ENCODE assay signal across 23 cellular contexts in the genomic region with DNA sequence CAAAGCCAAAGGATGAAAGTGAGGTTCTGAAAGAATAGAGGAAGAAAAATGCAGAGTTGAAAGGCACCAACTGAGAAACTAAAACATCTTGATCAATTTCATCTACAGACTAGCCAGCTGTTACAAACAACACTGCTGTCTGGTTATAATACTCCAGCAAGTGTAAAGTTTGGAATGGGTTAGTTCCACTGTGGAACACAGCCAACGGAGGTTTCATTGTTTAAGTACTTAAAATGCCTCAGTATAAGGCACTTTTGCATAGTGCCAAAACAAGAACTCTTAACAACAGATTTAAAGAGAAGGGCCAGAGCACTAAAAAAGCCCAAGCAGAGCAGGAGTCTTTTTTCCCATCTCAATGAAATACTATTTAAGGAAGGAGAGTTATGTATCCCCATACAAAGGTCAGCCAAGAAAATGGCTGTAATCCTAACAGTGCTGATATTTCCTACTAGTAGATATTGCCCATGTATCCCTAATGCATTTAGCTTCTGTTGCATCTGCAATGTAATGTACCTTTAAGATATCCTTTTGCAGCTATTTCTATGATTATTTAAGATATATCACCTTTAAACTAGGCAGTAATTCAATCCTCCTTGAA. TPM values are rescaled to one million over a fixed set of nuclear protein-coding genes. Genes with fewer than 3 reads are reported as not detected.
A peak's percentile ranks its signal among the peaks of the same experiment; 100 is the strongest.
DNase-seq lines count a peak whose midpoint lies in the region; TF ChIP-seq lines count a peak whose summit lies in the region.
"Had no signal": no experiment of that assay in that cellular context is flagged by ENCODE, and none has a peak within 500 bp of the region (broad histone marks: within the 10 kb centered on the region; RNA-seq: fewer than 3 reads in every experiment).

No MANE protein-coding gene starts in this region.

- H3K27ac Mint-ChIP-seq in glutamatergic neuron (ENCODE audit: unreplicated experiment), result no peak overlapping the region
- H3K27ac Mint-ChIP-seq: activated CD8-positive, alpha-beta T cell treated with anti-CD3 and anti-CD28 coated beads for 36 hours; activated T-helper 2 cell treated with anti-CD3 and anti-CD28 coated beads, Interferon-gamma antibody, Interleukin-2, Interleukin-4, amounts not matched to agents 10 μg/mL and 5 μg/mL and 100 μg/mL, durations not matched to agents 14 hours and 24 hours and 36 hours; natural killer cell; T-helper 17 cell had no signal

- no peak overlapping the region for H3K4me3 Mint-ChIP-seq in glutamatergic neuron (ENCODE audit: unreplicated experiment)
- H3K4me3 Mint-ChIP-seq: activated CD8-positive, alpha-beta T cell treated with anti-CD3 and anti-CD28 coated beads for 36 hours; natural killer cell; T-helper 17 cell had no signal

- DNase-seq in left ventricle myocardium inferior (no peak), right atrium auricular region (ENCODE audit: low spot score) (no peak), astrocyte of the cerebellum (ENCODE audit: low read depth) (peak; percentile 9), fibroblast of pulmonary artery (ENCODE audit: low read depth) (peak; percentile 28), glutamatergic neuron (no peak), HCEC 1CT (no peak)
- DNase-seq in activated CD4-positive, alpha-beta T cell treated with anti-CD3 and anti-CD28 coated beads for 4 hours, result no peak
- DNase-seq: ACHN; activated CD4-positive, CD25-positive, alpha-beta regulatory T cell treated with anti-CD3 and anti-CD28 coated beads, Interleukin-2, amount 50 U/mL, for 72 hours; activated CD8-positive, alpha-beta T cell treated with anti-CD3 and anti-CD28 coated beads for 36 hours; brain microvascular endothelial cell; effector CD8-positive, alpha-beta T cell; GDM1; natural killer cell; NCI-H1417 treated with DMSO at 0.1 percent for 48 hours; NCI-H774; retina; spleen; stimulated activated CD4-positive, alpha-beta T cell treated with anti-CD3 and anti-CD28 coated beads, Interleukin-2, amount 100 ng/mL, for 48 hours; T-helper 17 cell had no signal

- no peak overlapping the region for H3K9ac ChIP-seq in subcutaneous abdominal adipose tissue (ENCODE audit: low read length in 5 of 5)

- H3K27me3 ChIP-seq in left ventricle myocardium inferior (ENCODE audit: low read depth), result no peaks in the 10 kb centered on the region
- H3K27me3 ChIP-seq in right atrium auricular region, result peaks cover 0 to 3% of the 10 kb centered on the region in 2 donors
- no peaks in the 10 kb centered on the region for H3K27me3 ChIP-seq in subcutaneous abdominal adipose tissue (ENCODE audit: control insufficient read depth in 5 of 5, insufficient read depth in 4 of 5, low read length in 5 of 5)
- H3K27me3 ChIP-seq: brain microvascular endothelial cell, spleen had no signal

- H3K27ac ChIP-seq in left ventricle myocardium inferior (replicated peaks) (peak overlapping the region; percentile 36), right atrium auricular region (no peak overlapping the region), subcutaneous abdominal adipose tissue (ENCODE audit: low read depth, low read length) (peak overlapping the region; percentile 14)
- H3K27ac ChIP-seq: brain microvascular endothelial cell, RWPE1 had no signal

- intact Hi-C loops in left ventricle myocardium inferior (cut with micrococcal nuclease), result loop anchor here (10.0 kb wide), 2 partner anchors 138 to 168 kb away; no protein-coding TSS in a partner anchor

- H3K36me3 ChIP-seq in left ventricle myocardium inferior (no peaks in the 10 kb centered on the region), right atrium auricular region (no peaks in the 10 kb centered on the region), subcutaneous abdominal adipose tissue (ENCODE audit: control insufficient read depth in 5 of 5, insufficient read depth in 5 of 5, low read length in 5 of 5) (no peaks in the 10 kb centered on the region)
- H3K36me3 ChIP-seq: spleen had no signal

- no peaks in the 10 kb centered on the region for H3K36me3 Mint-ChIP-seq in glutamatergic neuron (ENCODE audit: unreplicated experiment)
- H3K36me3 Mint-ChIP-seq: natural killer cell had no signal

- H3K4me1 ChIP-seq in left ventricle myocardium inferior (peaks cover 27% of the 10 kb centered on the region), right atrium auricular region (no peaks in the 10 kb centered on the region), subcutaneous abdominal adipose tissue (ENCODE audit: control insufficient read depth in 5 of 5, insufficient read depth in 5 of 5, low read length in 5 of 5) (peaks cover 0 to 9% (median 5%) of the 10 kb centered on the region in 5 donors)

- H3K9me3 ChIP-seq in left ventricle myocardium inferior (replicated peaks), result no peaks in the 10 kb centered on the region
- H3K9me3 ChIP-seq in right atrium auricular region, result no peaks in the 10 kb centered on the region
- no peaks in the 10 kb centered on the region for H3K9me3 ChIP-seq in subcutaneous abdominal adipose tissue (ENCODE audit: control insufficient read depth in 5 of 5, low read length in 5 of 5)
- H3K9me3 ChIP-seq: spleen had no signal

- H3K4me1 Mint-ChIP-seq in glutamatergic neuron (ENCODE audit: low read depth, unreplicated experiment), result no peaks in the 10 kb centered on the region

- H3K9me3 Mint-ChIP-seq in glutamatergic neuron (ENCODE audit: unreplicated experiment), result no peaks in the 10 kb centered on the region
- H3K9me3 Mint-ChIP-seq: activated CD8-positive, alpha-beta T cell treated with anti-CD3 and anti-CD28 coated beads for 36 hours; activated T-helper 2 cell treated with anti-CD3 and anti-CD28 coated beads, Interferon-gamma antibody, Interleukin-2, Interleukin-4, amounts not matched to agents 10 μg/mL and 5 μg/mL and 100 μg/mL, durations not matched to agents 14 hours and 24 hours and 36 hours; natural killer cell had no signal

- no peak for TF ChIP-seq CTCF in left ventricle myocardium inferior (IDR thresholded peaks at IDR 0.05; ENCODE audit: borderline replicate concordance)
- no peak for TF ChIP-seq CTCF in right atrium auricular region (IDR thresholded peaks at IDR 0.05)
- TF ChIP-seq CTCF in astrocyte of the cerebellum (IDR thresholded peaks at IDR 0.05; ENCODE audit: low read depth, low read length, missing control alignments), result no peak
- TF ChIP-seq CTCF in fibroblast of pulmonary artery (IDR thresholded peaks at IDR 0.05; ENCODE audit: low read length, missing control alignments), result no peak
- no peak for TF ChIP-seq CTCF in glutamatergic neuron (IDR thresholded peaks at IDR 0.05; ENCODE audit: partially characterized antibody, unreplicated experiment)

- H3K27me3 Mint-ChIP-seq in glutamatergic neuron (ENCODE audit: unreplicated experiment), result no peaks in the 10 kb centered on the region
- H3K27me3 Mint-ChIP-seq: activated CD8-positive, alpha-beta T cell treated with anti-CD3 and anti-CD28 coated beads for 36 hours; T-helper 17 cell had no signal

- H3K4me3 ChIP-seq in left ventricle myocardium inferior (no peak overlapping the region), right atrium auricular region (no peak overlapping the region), astrocyte of the cerebellum (ENCODE audit: low read depth, low read length) (no peak overlapping the region), fibroblast of pulmonary artery (replicated peaks; ENCODE audit: low read depth, low read length) (no peak overlapping the region), subcutaneous abdominal adipose tissue (ENCODE audit: low read depth in 1 of 5, low read length in 5 of 5) (no peak overlapping the region)
- H3K4me3 ChIP-seq: spleen had no signal

- in situ Hi-C loops in astrocyte of the cerebellum (cut with HindIII; ENCODE audit: low sequenced_read_pairs), result loop anchor here (10.0 kb wide), 1 partner anchor 168 kb away; no protein-coding TSS in a partner anchor

RNA-seq across cellular contexts. Expression of gene ACSL4, which starts 16.5 kb away (rescaled TPM):
- 41.1 TPM for total RNA-seq in left ventricle myocardium inferior
- 10 to 100 TPM; 40.5 to 45.5 TPM for total RNA-seq in right atrium auricular region
- total RNA-seq in glutamatergic neuron (ENCODE audit: unreplicated experiment), result 77.9 TPM

Comparison
In these comparisons a context has a peak if more than half of its experiments do, and no peak if none do; other contexts are left out.
1. H3K27ac ChIP-seq: peak in left ventricle myocardium inferior (single experiment) and subcutaneous abdominal adipose tissue (single experiment); none in right atrium auricular region (0 of 2).
2. DNase-seq: peak in astrocyte of the cerebellum (single experiment) and fibroblast of pulmonary artery (single experiment); none in left ventricle myocardium inferior (single experiment), right atrium auricular region (single experiment), glutamatergic neuron (single experiment), HCEC 1CT (single experiment) and activated CD4-positive, alpha-beta T cell treated with anti-CD3 and anti-CD28 coated beads for 4 hours (0 of 2).